ENCODE assay signal across 18 cellular contexts in the genomic region with DNA sequence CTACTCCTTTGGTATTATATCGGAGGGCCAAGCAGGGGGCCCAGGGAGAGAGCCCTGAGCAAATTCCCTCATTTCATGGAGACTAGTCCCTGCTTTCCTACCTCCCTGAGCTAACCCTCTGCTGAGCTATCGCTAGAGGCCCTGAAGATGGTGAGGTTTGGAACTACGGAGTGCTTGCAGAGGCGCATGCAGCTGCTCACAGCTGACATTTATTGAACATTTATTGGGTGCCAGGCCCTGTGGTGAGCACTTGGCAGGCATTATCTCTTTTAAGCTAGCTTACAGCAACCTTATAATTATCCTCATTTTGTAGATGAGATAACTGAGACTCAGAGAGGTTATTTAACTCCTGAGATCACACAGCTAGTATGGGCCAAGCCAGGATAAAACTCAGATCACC. TPM values are rescaled to one million over a fixed set of nuclear protein-coding genes. Genes with fewer than 3 reads are reported as not detected.
"Had no signal": no experiment of that assay in that cellular context is flagged by ENCODE, and none has a peak within 500 bp of the region (broad histone marks: within the 10 kb centered on the region; RNA-seq: fewer than 3 reads in every experiment).

No MANE protein-coding gene starts in this region.

- DNase-seq: activated CD4-positive, alpha-beta T cell treated with anti-CD3 and anti-CD28 coated beads for 48 hours; activated CD4-positive, CD25-positive, alpha-beta regulatory T cell; activated CD8-positive, alpha-beta T cell treated with anti-CD3 and anti-CD28 coated beads, Interleukin-2, amount 10 ng/mL, durations not matched to agents 7 days and 5 days; activated naive CD4-positive, alpha-beta T cell treated with Interleukin-2 at 50 U/mL for 16 hours; activated naive CD8-positive, alpha-beta T cell treated with anti-CD3 and anti-CD28 coated beads, Interleukin-2, amount 10 ng/mL, durations not matched to agents 7 days and 5 days; activated T-cell treated with anti-CD3 and anti-CD28 coated beads, Interleukin-2, amount 50 U/mL, for 24 hours; colonic mucosa; nephron progenitor cell; nucleus accumbens; T-helper 1 cell; T-helper 9 cell had no signal

- ATAC-seq: activated CD8-positive, alpha-beta T cell treated with anti-CD3 and anti-CD28 coated beads, Interleukin-2, amount 10 ng/mL, durations not matched to agents 7 days and 5 days; left lobe of liver had no signal

- H3K4me1 Mint-ChIP-seq: brain; central memory CD8-positive, alpha-beta T cell had no signal

- H3K4me3 Mint-ChIP-seq: activated CD8-positive, alpha-beta T cell treated with anti-CD3 and anti-CD28 coated beads, Interleukin-2, amount 10 ng/mL, durations not matched to agents 7 days and 5 days; activated naive CD8-positive, alpha-beta T cell treated with anti-CD3 and anti-CD28 coated beads, Interleukin-2, amount 10 ng/mL, durations not matched to agents 7 days and 5 days; activated T-cell treated with anti-CD3 and anti-CD28 coated beads, Interleukin-2, amount 50 U/mL, for 24 hours; brain; central memory CD8-positive, alpha-beta T cell; nephron progenitor cell; stimulated activated naive CD8-positive, alpha-beta T cell treated with anti-CD3 and anti-CD28 coated beads, Interleukin-15, Interleukin-2, amounts not matched to agents 100 ng/mL and 50 ng/mL, for 24 hours had no signal

- H3K36me3 Mint-ChIP-seq: activated naive CD8-positive, alpha-beta T cell treated with anti-CD3 and anti-CD28 coated beads, Interleukin-2, amount 10 ng/mL, durations not matched to agents 7 days and 5 days; brain had no signal

- H3K27me3 ChIP-seq: colonic mucosa, esophagus muscularis mucosa had no signal

- H3K27ac Mint-ChIP-seq: activated CD8-positive, alpha-beta T cell treated with anti-CD3 and anti-CD28 coated beads, Interleukin-2, amount 10 ng/mL, durations not matched to agents 7 days and 5 days; activated naive CD8-positive, alpha-beta T cell treated with anti-CD3 and anti-CD28 coated beads, Interleukin-2, amount 10 ng/mL, durations not matched to agents 7 days and 5 days; activated T-cell treated with anti-CD3 and anti-CD28 coated beads, Interleukin-2, amount 50 U/mL, for 24 hours; activated T-helper 2 cell treated with anti-CD3 and anti-CD28 coated beads, Interferon-gamma antibody, Interleukin-2, Interleukin-4, amounts not matched to agents 10 μg/mL and 5 μg/mL and 100 μg/mL, durations not matched to agents 14 hours and 24 hours and 36 hours; nephron progenitor cell; stimulated activated naive CD8-positive, alpha-beta T cell treated with anti-CD3 and anti-CD28 coated beads, Interleukin-15, Interleukin-2, amounts not matched to agents 100 ng/mL and 50 ng/mL, for 24 hours had no signal

- H3K27me3 Mint-ChIP-seq: activated naive CD8-positive, alpha-beta T cell treated with anti-CD3 and anti-CD28 coated beads, Interleukin-2, amount 10 ng/mL, durations not matched to agents 7 days and 5 days; brain; stimulated activated naive CD8-positive, alpha-beta T cell treated with anti-CD3 and anti-CD28 coated beads, Interleukin-15, Interleukin-2, amounts not matched to agents 100 ng/mL and 50 ng/mL, for 24 hours had no signal

- H3K4me3 ChIP-seq: colonic mucosa, esophagus muscularis mucosa had no signal

- H3K36me3 ChIP-seq: colonic mucosa, esophagus muscularis mucosa had no signal

- H3K9me3 Mint-ChIP-seq: activated naive CD8-positive, alpha-beta T cell treated with anti-CD3 and anti-CD28 coated beads, Interleukin-2, amount 10 ng/mL, durations not matched to agents 7 days and 5 days; activated T-cell treated with anti-CD3 and anti-CD28 coated beads, Interleukin-2, amount 50 U/mL, for 24 hours; activated T-helper 2 cell treated with anti-CD3 and anti-CD28 coated beads, Interferon-gamma antibody, Interleukin-2, Interleukin-4, amounts not matched to agents 10 μg/mL and 5 μg/mL and 100 μg/mL, durations not matched to agents 14 hours and 24 hours and 36 hours; central memory CD8-positive, alpha-beta T cell; nephron progenitor cell; stimulated activated naive CD8-positive, alpha-beta T cell treated with anti-CD3 and anti-CD28 coated beads, Interleukin-15, Interleukin-2, amounts not matched to agents 100 ng/mL and 50 ng/mL, for 24 hours had no signal

- H3K27ac ChIP-seq: colonic mucosa, esophagus muscularis mucosa had no signal

- H3K9me3 ChIP-seq: colonic mucosa, esophagus muscularis mucosa had no signal

- H3K4me1 ChIP-seq: colonic mucosa, esophagus muscularis mucosa had no signal

RNA-seq across cellular contexts. Expression of gene FAT2, which starts 9.8 kb away (rescaled TPM):
- total RNA-seq: activated CD8-positive, alpha-beta T cell treated with anti-CD3 and anti-CD28 coated beads, Interleukin-2, amount 10 ng/mL, durations not matched to agents 7 days and 5 days; activated naive CD8-positive, alpha-beta T cell treated with anti-CD3 and anti-CD28 coated beads, Interleukin-2, amount 10 ng/mL, durations not matched to agents 7 days and 5 days; colonic mucosa; esophagus muscularis mucosa; left lobe of liver; lung microvascular endothelial cell had no signal
